ENCODE assay signal across 18 cellular contexts in the genomic region with DNA sequence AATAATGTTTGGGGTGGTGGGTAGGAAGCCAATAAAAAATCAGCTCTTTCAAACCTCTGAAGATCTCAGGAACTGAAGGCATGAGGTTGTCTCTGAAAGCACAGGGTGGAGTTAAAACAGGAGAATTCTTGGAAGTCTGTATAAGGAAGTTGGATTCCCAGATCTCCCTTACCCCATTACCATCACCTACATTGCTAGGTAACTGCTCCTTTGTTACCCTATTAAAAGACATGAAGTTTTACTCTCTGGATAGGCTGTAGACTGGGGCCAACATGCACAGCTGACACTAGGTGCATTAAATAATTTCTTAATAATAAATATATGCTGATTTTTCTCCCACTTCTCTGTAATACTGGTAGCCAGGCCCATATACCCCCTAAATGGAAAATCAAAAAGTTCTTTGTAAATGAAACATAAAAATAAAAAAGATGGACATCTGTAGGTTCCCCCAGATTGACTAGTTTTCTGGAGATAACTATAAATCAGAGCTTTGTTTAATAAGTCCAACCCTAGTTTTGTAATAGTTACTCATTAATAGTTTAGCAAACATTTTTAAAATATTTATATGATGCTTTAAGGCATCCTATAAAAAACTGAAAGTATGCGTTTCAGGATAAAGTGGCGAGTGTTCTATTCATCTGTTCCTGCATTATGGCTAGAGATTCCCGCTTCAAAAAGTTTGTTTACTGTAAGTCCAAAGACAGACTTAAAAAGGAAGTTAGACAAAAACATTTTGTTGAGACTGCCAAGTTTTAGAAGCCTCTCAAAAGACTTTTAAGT.
"Had no signal": no experiment of that assay in that cellular context is flagged by ENCODE, and none has a peak within 500 bp of the region (broad histone marks: within the 10 kb centered on the region; RNA-seq: fewer than 3 reads in every experiment).

No MANE protein-coding gene starts in this region.

- H3K9me3 ChIP-seq: colonic mucosa, testis, tibial nerve, upper lobe of right lung, vagina had no signal

- DNase-seq: colonic mucosa; effector CD4-positive, alpha-beta T cell; endodermal cell; erythroblast; foreskin fibroblast; kidney; natural killer cell; posterior cingulate gyrus; stimulated activated CD4-positive, alpha-beta T cell treated with anti-CD3 and anti-CD28 coated beads, Interleukin-2, amount 100 ng/mL, for 24 hours; stimulated activated CD4-positive, alpha-beta T cell treated with anti-CD3 and anti-CD28 coated beads, Interleukin-4, amount 100 ng/mL, for 4 hours; stimulated activated naive B cell treated with anti-CD40 and anti-IgM and Interleukin-4, amounts not matched to agents 10 μg/mL and 1 μg/mL and 100 μg/mL, for 72 hours; stimulated activated naive CD8-positive, alpha-beta T cell treated with anti-CD3 and anti-CD28 coated beads, Interleukin-15, amount 100 ng/mL, for 72 hours; testis; upper lobe of right lung had no signal

- H3K36me3 ChIP-seq: colonic mucosa, tibial nerve, upper lobe of right lung, vagina had no signal

- H3K27me3 ChIP-seq: colonic mucosa, testis, tibial nerve, upper lobe of right lung, vagina had no signal

- H3K4me3 Mint-ChIP-seq: endodermal cell; natural killer cell; neural crest cell; stimulated activated naive B cell treated with anti-CD40 and anti-IgM and Interleukin-4, amounts not matched to agents 10 μg/mL and 1 μg/mL and 100 μg/mL, for 72 hours; stimulated activated naive CD8-positive, alpha-beta T cell treated with anti-CD3 and anti-CD28 coated beads, Interleukin-15, amount 100 ng/mL, for 72 hours had no signal

- H3K27ac ChIP-seq: colonic mucosa, testis, tibial nerve, upper lobe of right lung, vagina had no signal

- H3K4me3 ChIP-seq: colonic mucosa, testis, tibial nerve, upper lobe of right lung, vagina had no signal

- H3K4me1 ChIP-seq: colonic mucosa, testis, tibial nerve, upper lobe of right lung, vagina had no signal

- H3K27ac Mint-ChIP-seq: endodermal cell; natural killer cell; stimulated activated naive B cell treated with anti-CD40 and anti-IgM and Interleukin-4, amounts not matched to agents 10 μg/mL and 1 μg/mL and 100 μg/mL, for 72 hours; stimulated activated naive CD8-positive, alpha-beta T cell treated with anti-CD3 and anti-CD28 coated beads, Interleukin-15, amount 100 ng/mL, for 72 hours had no signal

- H3K27me3 Mint-ChIP-seq: stimulated activated naive B cell treated with anti-CD40 and anti-IgM and Interleukin-4, amounts not matched to agents 10 μg/mL and 1 μg/mL and 100 μg/mL, for 72 hours; stimulated activated naive CD8-positive, alpha-beta T cell treated with anti-CD3 and anti-CD28 coated beads, Interleukin-15, amount 100 ng/mL, for 72 hours had no signal

- ATAC-seq: natural killer cell; sciatic nerve; stimulated activated naive B cell treated with anti-CD40 and anti-IgM and Interleukin-4, amounts not matched to agents 10 μg/mL and 1 μg/mL and 100 μg/mL, for 72 hours; stimulated activated naive CD8-positive, alpha-beta T cell treated with anti-CD3 and anti-CD28 coated beads, Interleukin-15, amount 100 ng/mL, for 72 hours; upper lobe of right lung had no signal

- H3K36me3 Mint-ChIP-seq: natural killer cell; stimulated activated naive B cell treated with anti-CD40 and anti-IgM and Interleukin-4, amounts not matched to agents 10 μg/mL and 1 μg/mL and 100 μg/mL, for 72 hours had no signal

- H3K4me1 Mint-ChIP-seq: natural killer cell; stimulated activated naive B cell treated with anti-CD40 and anti-IgM and Interleukin-4, amounts not matched to agents 10 μg/mL and 1 μg/mL and 100 μg/mL, for 72 hours; stimulated activated naive CD8-positive, alpha-beta T cell treated with anti-CD3 and anti-CD28 coated beads, Interleukin-15, amount 100 ng/mL, for 72 hours had no signal

- H3K9me3 Mint-ChIP-seq: endodermal cell; natural killer cell; neural crest cell; stimulated activated naive B cell treated with anti-CD40 and anti-IgM and Interleukin-4, amounts not matched to agents 10 μg/mL and 1 μg/mL and 100 μg/mL, for 72 hours; stimulated activated naive CD8-positive, alpha-beta T cell treated with anti-CD3 and anti-CD28 coated beads, Interleukin-15, amount 100 ng/mL, for 72 hours had no signal
